Comparison of ENCODE assay signal across 31 cellular contexts in the genomic region with DNA sequence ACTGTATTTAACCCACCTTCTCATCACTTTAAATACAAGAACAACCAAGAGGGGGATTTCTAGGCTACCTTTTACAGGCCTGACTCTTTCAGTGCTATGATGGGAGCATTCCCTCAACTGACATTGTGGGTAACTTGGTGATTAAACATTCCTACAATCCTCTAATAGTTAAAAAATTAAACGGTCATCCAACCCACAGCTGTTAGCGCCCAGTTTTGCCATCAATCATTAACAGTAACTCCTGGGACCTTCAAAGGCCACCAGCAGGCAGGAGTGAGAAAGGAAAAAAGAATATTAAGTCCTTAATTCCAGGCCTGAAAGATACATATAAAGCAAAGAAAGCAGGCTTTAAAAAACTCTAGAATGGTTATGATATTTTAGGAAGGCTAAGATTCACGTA.
"Had no signal": no experiment of that assay in that cellular context is flagged by ENCODE, and none has a peak within 500 bp of the region (broad histone marks: within the 10 kb centered on the region; RNA-seq: fewer than 3 reads in every experiment).

No MANE protein-coding gene starts in this region.

- H3K4me3 Mint-ChIP-seq: activated naive CD4-positive, alpha-beta T cell treated with anti-CD3 and anti-CD28 coated beads for 36 hours; activated naive CD8-positive, alpha-beta T cell treated with anti-CD3 and anti-CD28 coated beads for 36 hours; nephron progenitor cell; stimulated activated memory B cell treated with anti-CD40 and anti-IgM and Interleukin-4, amounts not matched to agents 10 μg/mL and 1 μg/mL and 100 μg/mL, for 72 hours; stimulated activated naive CD8-positive, alpha-beta T cell treated with anti-CD3 and anti-CD28 coated beads, Interleukin-15, amount 100 ng/mL, for 72 hours had no signal

- H3K9me3 Mint-ChIP-seq: activated naive CD8-positive, alpha-beta T cell treated with anti-CD3 and anti-CD28 coated beads for 36 hours; brain; nephron progenitor cell; stimulated activated naive CD8-positive, alpha-beta T cell treated with anti-CD3 and anti-CD28 coated beads, Interleukin-15, amount 100 ng/mL, for 72 hours had no signal

- H3K27ac Mint-ChIP-seq: activated naive CD4-positive, alpha-beta T cell treated with anti-CD3 and anti-CD28 coated beads for 36 hours; activated naive CD8-positive, alpha-beta T cell treated with anti-CD3 and anti-CD28 coated beads for 36 hours; stimulated activated memory B cell treated with anti-CD40 and anti-IgM and Interleukin-4, amounts not matched to agents 10 μg/mL and 1 μg/mL and 100 μg/mL, for 72 hours; stimulated activated naive CD8-positive, alpha-beta T cell treated with anti-CD3 and anti-CD28 coated beads, Interleukin-15, amount 100 ng/mL, for 72 hours had no signal

- H3K27me3 ChIP-seq: adrenal gland, ascending aorta, cardiac muscle cell, colonic mucosa, left lung, ovary, sigmoid colon, thyroid gland, upper lobe of right lung had no signal

- H3K36me3 Mint-ChIP-seq: activated naive CD8-positive, alpha-beta T cell treated with anti-CD3 and anti-CD28 coated beads for 36 hours; stimulated activated memory B cell treated with anti-CD40 and anti-IgM and Interleukin-4, amounts not matched to agents 10 μg/mL and 1 μg/mL and 100 μg/mL, for 72 hours had no signal

- H3K4me3 ChIP-seq: adrenal gland, ascending aorta, cardiac muscle cell, colonic mucosa, left lung, lung, mucosa of descending colon, ovary, sigmoid colon, smooth muscle cell, thyroid gland, upper lobe of right lung had no signal

- H3K4me1 Mint-ChIP-seq: activated naive CD8-positive, alpha-beta T cell treated with anti-CD3 and anti-CD28 coated beads for 36 hours; stimulated activated memory B cell treated with anti-CD40 and anti-IgM and Interleukin-4, amounts not matched to agents 10 μg/mL and 1 μg/mL and 100 μg/mL, for 72 hours; stimulated activated naive CD8-positive, alpha-beta T cell treated with anti-CD3 and anti-CD28 coated beads, Interleukin-15, amount 100 ng/mL, for 72 hours had no signal

- H3K27me3 Mint-ChIP-seq: activated naive CD8-positive, alpha-beta T cell treated with anti-CD3 and anti-CD28 coated beads for 36 hours; brain; progenitor cell of endocrine pancreas; stimulated activated memory B cell treated with anti-CD40 and anti-IgM and Interleukin-4, amounts not matched to agents 10 μg/mL and 1 μg/mL and 100 μg/mL, for 72 hours; stimulated activated naive CD8-positive, alpha-beta T cell treated with anti-CD3 and anti-CD28 coated beads, Interleukin-15, amount 100 ng/mL, for 72 hours had no signal

- DNase-seq: activated CD4-positive, alpha-beta T cell treated with anti-CD3 and anti-CD28 coated beads for 48 hours; activated CD4-positive, alpha-beta T cell treated with anti-CD3 and anti-CD28 coated beads, Interleukin-2, amount 50 U/mL, for 48 hours; activated CD8-positive, alpha-beta memory T cell treated with anti-CD3 and anti-CD28 coated beads for 24 hours; activated effector memory CD4-positive, alpha-beta T cell treated with Interleukin-2 at 50 U/mL for 16 hours; activated naive CD4-positive, alpha-beta T cell treated with anti-CD3 and anti-CD28 coated beads for 36 hours; activated naive CD8-positive, alpha-beta T cell treated with anti-CD3 and anti-CD28 coated beads for 36 hours; adrenal gland; cerebellar nuclear complex; colonic mucosa; effector CD8-positive, alpha-beta T cell; glutamatergic neuron; islet precursor cell; left lung; mucosa of descending colon; nephron progenitor cell; ovary; sigmoid colon; stimulated activated CD4-positive, alpha-beta T cell treated with anti-CD3 and anti-CD28 coated beads, Interleukin-1b, Interleukin-23, amount 100 ng/mL, for 48 hours; stimulated activated CD4-positive, alpha-beta T cell treated with anti-CD3 and anti-CD28 coated beads, Interleukin-4, amount 100 ng/mL, for 4 hours; stimulated activated CD8-positive, alpha-beta memory T cell treated with anti-CD3 and anti-CD28 coated beads, Interleukin-4, amount 100 ng/mL, for 48 hours; stimulated activated naive CD8-positive, alpha-beta T cell treated with anti-CD3 and anti-CD28 coated beads, Interleukin-15, amount 100 ng/mL, for 72 hours; thyroid gland; upper lobe of right lung had no signal

- ATAC-seq: activated CD4-positive, CD25-positive, alpha-beta regulatory T cell treated with anti-CD3 and anti-CD28 coated beads, Interleukin-2, amount 50 U/mL, for 24 hours; left lung; mucosa of descending colon; stimulated activated memory B cell treated with anti-CD40 and anti-IgM and Interleukin-4, amounts not matched to agents 10 μg/mL and 1 μg/mL and 100 μg/mL, for 72 hours; stimulated activated naive CD8-positive, alpha-beta T cell treated with anti-CD3 and anti-CD28 coated beads, Interleukin-15, amount 100 ng/mL, for 72 hours; upper lobe of right lung had no signal

- H3K36me3 ChIP-seq: adrenal gland, ascending aorta, cardiac muscle cell, colonic mucosa, left lung, ovary, sigmoid colon, thyroid gland, upper lobe of right lung had no signal
